In the genomic region with DNA sequence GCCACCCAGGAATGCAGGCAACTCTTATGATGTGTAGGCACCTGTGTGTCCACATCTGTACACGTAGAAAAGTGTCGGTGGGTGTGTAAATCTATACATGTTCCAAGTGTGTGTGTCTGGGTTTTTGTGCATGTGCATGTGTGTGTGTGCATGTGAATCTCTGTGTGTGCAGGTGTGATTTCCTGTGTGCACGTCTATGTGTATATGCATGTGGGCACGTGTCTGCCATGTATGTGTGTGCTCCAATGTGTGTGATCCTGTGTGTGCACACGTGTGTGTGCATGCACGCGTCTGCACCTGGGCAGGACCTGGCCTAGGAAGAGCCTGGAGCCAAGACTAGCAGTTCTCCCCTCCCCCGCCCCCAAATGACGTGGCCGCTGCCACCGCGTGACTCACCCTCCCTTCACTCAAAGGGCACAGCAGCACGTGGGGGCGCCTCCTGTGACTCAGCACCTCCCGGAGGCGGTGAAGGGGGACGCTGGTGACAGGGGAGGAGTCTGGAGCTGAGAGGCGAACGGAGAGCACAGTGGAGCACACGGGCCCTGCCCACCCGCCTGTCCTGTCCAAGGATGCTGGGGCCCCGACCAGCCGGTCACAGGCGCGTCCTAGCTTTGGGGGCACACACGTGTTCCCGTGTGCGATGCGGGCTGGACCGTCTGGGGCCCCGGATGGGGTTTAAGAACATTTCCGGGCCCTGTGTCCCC, we compare ENCODE assay signal across 2 cellular contexts.
A peak's percentile ranks its signal among the peaks of the same experiment; 100 is the strongest.
TF ChIP-seq lines count a peak whose summit lies in the region.

No MANE protein-coding gene starts in this region.

TF ChIP-seq in HEK293, 187 proteins besides CTCF, POLR2A, EP300 and RAD21 (continued from another document and continues in another):
- TF ChIP-seq ZBTB17 (tag by site-specific recombination; IDR thresholded peaks at IDR 0.05) (peak; percentile 74), KLF10 (tag by site-specific recombination; IDR thresholded peaks at IDR 0.05) (peak; percentile 95), ZNF558 (tag by site-specific recombination; IDR thresholded peaks at IDR 0.05) (peak; percentile 42; the same call in 1 of the 2 replicates), ZNF473 (tag by site-specific recombination; IDR thresholded peaks at IDR 0.05) (no peak), ZNF747 (tag by site-specific recombination; IDR thresholded peaks at IDR 0.05) (no peak), ZNF677 (tag by site-specific recombination; IDR thresholded peaks at IDR 0.05) (no peak), ZBTB21 (tag by site-specific recombination; IDR thresholded peaks at IDR 0.05) (peak; percentile 90), ZNF391 (tag by site-specific recombination; IDR thresholded peaks at IDR 0.05; ENCODE audit: borderline replicate concordance, low read depth) (peak; percentile 97; the same call in 1 of the 2 replicates), ZNF664 (tag by site-specific recombination; IDR thresholded peaks at IDR 0.05) (no peak), ZNF624 (tag by site-specific recombination; IDR thresholded peaks at IDR 0.05) (no peak), ZNF830 (tag by site-specific recombination; IDR thresholded peaks at IDR 0.05; ENCODE audit: low read depth) (no peak), ZNF501 (tag by site-specific recombination; IDR thresholded peaks at IDR 0.05) (peak; percentile 61; the same call in 1 of the 2 replicates), ZSCAN23 (tag by site-specific recombination; IDR thresholded peaks at IDR 0.05) (peak; percentile 77), YY2 (tag by site-specific recombination; IDR thresholded peaks at IDR 0.05) (no peak), ZBTB7A (tag by site-specific recombination; IDR thresholded peaks at IDR 0.05; ENCODE audit: low read depth) (peak; percentile 97), SETDB1 (IDR thresholded peaks at IDR 0.05; ENCODE audit: insufficient read length, low read length) (no peak), OSR2 (tag by site-specific recombination; IDR thresholded peaks at IDR 0.05) (peak; percentile 82), ZNF785 (tag by site-specific recombination; IDR thresholded peaks at IDR 0.05) (peak; percentile 82; the same call in 1 of the 2 replicates), SP3 (tag by site-specific recombination; IDR thresholded peaks at IDR 0.05) (peak; percentile 84), ZNF266 (tag by site-specific recombination; IDR thresholded peaks at IDR 0.05; ENCODE audit: low read depth) (no peak), HOXD13 (CRISPR knock-in tag; IDR thresholded peaks at IDR 0.05; ENCODE audit: borderline replicate concordance) (no peak), ZXDB (tag by site-specific recombination; IDR thresholded peaks at IDR 0.05) (peak; percentile 95), ZNF37A (tag by site-specific recombination; IDR thresholded peaks at IDR 0.05) (no peak), ZNF76 (tag by site-specific recombination; IDR thresholded peaks at IDR 0.05; ENCODE audit: borderline replicate concordance, low read depth) (peak; percentile 63; the same call in 1 of the 2 replicates), ZFP69B (tag by site-specific recombination; IDR thresholded peaks at IDR 0.05) (peak; percentile 90)
- TF ChIP-seq, protein P1, sequence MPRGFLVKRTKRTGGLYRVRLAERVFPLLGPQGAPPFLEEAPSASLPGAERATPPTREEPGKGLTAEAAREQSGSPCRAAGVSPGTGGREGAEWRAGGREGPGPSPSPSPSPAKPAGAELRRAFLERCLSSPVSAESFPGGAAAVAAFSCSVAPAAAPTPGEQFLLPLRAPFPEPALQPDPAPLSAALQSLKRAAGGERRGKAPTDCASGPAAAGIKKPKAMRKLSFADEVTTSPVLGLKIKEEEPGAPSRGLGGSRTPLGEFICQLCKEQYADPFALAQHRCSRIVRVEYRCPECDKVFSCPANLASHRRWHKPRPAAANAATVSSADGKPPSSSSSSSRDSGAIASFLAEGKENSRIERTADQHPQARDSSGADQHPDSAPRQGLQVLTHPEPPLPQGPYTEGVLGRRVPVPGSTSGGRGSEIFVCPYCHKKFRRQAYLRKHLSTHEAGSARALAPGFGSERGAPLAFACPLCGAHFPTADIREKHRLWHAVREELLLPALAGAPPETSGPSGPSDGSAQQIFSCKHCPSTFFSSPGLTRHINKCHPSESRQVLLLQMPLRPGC (tag by site-specific recombination; IDR thresholded peaks at IDR 0.05): peak; percentile 86
- TF ChIP-seq, protein P2, sequence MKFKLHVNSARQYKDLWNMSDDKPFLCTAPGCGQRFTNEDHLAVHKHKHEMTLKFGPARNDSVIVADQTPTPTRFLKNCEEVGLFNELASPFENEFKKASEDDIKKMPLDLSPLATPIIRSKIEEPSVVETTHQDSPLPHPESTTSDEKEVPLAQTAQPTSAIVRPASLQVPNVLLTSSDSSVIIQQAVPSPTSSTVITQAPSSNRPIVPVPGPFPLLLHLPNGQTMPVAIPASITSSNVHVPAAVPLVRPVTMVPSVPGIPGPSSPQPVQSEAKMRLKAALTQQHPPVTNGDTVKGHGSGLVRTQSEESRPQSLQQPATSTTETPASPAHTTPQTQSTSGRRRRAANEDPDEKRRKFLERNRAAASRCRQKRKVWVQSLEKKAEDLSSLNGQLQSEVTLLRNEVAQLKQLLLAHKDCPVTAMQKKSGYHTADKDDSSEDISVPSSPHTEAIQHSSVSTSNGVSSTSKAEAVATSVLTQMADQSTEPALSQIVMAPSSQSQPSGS (tag by site-specific recombination; IDR thresholded peaks at IDR 0.05; ENCODE audit: low read depth): peak; percentile 91
- TF ChIP-seq, protein P3, sequence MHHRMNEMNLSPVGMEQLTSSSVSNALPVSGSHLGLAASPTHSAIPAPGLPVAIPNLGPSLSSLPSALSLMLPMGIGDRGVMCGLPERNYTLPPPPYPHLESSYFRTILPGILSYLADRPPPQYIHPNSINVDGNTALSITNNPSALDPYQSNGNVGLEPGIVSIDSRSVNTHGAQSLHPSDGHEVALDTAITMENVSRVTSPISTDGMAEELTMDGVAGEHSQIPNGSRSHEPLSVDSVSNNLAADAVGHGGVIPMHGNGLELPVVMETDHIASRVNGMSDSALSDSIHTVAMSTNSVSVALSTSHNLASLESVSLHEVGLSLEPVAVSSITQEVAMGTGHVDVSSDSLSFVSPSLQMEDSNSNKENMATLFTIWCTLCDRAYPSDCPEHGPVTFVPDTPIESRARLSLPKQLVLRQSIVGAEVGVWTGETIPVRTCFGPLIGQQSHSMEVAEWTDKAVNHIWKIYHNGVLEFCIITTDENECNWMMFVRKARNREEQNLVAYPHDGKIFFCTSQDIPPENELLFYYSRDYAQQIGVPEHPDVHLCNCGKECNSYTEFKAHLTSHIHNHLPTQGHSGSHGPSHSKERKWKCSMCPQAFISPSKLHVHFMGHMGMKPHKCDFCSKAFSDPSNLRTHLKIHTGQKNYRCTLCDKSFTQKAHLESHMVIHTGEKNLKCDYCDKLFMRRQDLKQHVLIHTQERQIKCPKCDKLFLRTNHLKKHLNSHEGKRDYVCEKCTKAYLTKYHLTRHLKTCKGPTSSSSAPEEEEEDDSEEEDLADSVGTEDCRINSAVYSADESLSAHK (tag by site-specific recombination; IDR thresholded peaks at IDR 0.05): peak; percentile 79
- TF ChIP-seq, protein P4, sequence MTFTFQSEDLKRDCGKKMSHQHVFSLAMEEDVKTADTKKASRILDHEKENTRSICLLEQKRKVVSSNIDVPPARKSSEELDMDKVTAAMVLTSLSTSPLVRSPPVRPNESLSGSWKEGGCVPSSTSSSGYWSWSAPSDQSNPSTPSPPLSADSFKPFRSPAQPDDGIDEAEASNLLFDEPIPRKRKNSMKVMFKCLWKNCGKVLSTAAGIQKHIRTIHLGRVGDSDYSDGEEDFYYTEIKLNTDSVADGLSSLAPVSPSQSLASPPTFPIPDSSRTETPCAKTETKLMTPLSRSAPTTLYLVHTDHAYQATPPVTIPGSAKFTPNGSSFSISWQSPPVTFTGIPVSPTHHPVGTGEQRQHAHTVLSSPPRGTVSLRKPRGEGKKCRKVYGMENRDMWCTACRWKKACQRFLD (tag by site-specific recombination; IDR thresholded peaks at IDR 0.05): no peak

TF ChIP-seq in GM12878, 131 proteins besides CTCF, POLR2A, EP300 and RAD21 (continued from another document and continues in another):
- TF ChIP-seq, protein P5, sequence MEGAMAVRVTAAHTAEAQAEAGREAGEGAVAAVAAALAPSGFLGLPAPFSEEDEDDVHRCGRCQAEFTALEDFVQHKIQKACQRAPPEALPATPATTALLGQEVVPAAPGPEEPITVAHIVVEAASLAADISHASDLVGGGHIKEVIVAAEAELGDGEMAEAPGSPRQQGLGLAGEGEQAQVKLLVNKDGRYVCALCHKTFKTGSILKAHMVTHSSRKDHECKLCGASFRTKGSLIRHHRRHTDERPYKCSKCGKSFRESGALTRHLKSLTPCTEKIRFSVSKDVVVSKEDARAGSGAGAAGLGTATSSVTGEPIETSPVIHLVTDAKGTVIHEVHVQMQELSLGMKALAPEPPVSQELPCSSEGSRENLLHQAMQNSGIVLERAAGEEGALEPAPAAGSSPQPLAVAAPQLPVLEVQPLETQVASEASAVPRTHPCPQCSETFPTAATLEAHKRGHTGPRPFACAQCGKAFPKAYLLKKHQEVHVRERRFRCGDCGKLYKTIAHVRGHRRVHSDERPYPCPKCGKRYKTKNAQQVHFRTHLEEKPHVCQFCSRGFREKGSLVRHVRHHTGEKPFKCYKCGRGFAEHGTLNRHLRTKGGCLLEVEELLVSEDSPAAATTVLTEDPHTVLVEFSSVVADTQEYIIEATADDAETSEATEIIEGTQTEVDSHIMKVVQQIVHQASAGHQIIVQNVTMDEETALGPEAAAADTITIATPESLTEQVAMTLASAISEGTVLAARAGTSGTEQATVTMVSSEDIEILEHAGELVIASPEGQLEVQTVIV (IDR thresholded peaks at IDR 0.05; ENCODE audit: borderline replicate concordance, partially characterized antibody): no peak
- TF ChIP-seq RFX5 (IDR thresholded peaks at IDR 0.05; ENCODE audit: low read depth, low read length) (0 out of 2 replicates have a peak, but pooled peaks have one; percentile 24), FOXM1 (IDR thresholded peaks at IDR 0.05; ENCODE audit: low read depth, low read length) (no peak), RAD51 (IDR thresholded peaks at IDR 0.05) (peak; percentile 97), IKZF2 (IDR thresholded peaks at IDR 0.05) (peak; percentile 36 to 74; a peak in 3 of 4 replicates), BCL11A (IDR thresholded peaks at IDR 0.05; ENCODE audit: low read depth, low read length) (peak; percentile 33; the same call in 1 of the 2 replicates), ZBED1 (IDR thresholded peaks at IDR 0.05; ENCODE audit: borderline replicate concordance) (peak; percentile 13; the same call in 1 of the 2 replicates), ZNF622 (IDR thresholded peaks at IDR 0.05) (no peak), PAX8 (IDR thresholded peaks at IDR 0.05) (peak; percentile 96), RBBP5 (conservative IDR thresholded peaks at IDR 0.05) (no peak), BRCA1 (IDR thresholded peaks at IDR 0.05; ENCODE audit: low read depth, low read length) (no peak), CHD1 (IDR thresholded peaks at IDR 0.05; ENCODE audit: low read depth, low read length) (peak; percentile 80; the same call in 1 of the 2 replicates), DPF2 (IDR thresholded peaks at IDR 0.05) (0 out of 2 replicates have a peak, but pooled peaks have one; percentile 75)
- TF ChIP-seq, protein P6, sequence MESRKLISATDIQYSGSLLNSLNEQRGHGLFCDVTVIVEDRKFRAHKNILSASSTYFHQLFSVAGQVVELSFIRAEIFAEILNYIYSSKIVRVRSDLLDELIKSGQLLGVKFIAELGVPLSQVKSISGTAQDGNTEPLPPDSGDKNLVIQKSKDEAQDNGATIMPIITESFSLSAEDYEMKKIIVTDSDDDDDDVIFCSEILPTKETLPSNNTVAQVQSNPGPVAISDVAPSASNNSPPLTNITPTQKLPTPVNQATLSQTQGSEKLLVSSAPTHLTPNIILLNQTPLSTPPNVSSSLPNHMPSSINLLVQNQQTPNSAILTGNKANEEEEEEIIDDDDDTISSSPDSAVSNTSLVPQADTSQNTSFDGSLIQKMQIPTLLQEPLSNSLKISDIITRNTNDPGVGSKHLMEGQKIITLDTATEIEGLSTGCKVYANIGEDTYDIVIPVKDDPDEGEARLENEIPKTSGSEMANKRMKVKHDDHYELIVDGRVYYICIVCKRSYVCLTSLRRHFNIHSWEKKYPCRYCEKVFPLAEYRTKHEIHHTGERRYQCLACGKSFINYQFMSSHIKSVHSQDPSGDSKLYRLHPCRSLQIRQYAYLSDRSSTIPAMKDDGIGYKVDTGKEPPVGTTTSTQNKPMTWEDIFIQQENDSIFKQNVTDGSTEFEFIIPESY (IDR thresholded peaks at IDR 0.05): no peak
- TF ChIP-seq, protein P7, sequence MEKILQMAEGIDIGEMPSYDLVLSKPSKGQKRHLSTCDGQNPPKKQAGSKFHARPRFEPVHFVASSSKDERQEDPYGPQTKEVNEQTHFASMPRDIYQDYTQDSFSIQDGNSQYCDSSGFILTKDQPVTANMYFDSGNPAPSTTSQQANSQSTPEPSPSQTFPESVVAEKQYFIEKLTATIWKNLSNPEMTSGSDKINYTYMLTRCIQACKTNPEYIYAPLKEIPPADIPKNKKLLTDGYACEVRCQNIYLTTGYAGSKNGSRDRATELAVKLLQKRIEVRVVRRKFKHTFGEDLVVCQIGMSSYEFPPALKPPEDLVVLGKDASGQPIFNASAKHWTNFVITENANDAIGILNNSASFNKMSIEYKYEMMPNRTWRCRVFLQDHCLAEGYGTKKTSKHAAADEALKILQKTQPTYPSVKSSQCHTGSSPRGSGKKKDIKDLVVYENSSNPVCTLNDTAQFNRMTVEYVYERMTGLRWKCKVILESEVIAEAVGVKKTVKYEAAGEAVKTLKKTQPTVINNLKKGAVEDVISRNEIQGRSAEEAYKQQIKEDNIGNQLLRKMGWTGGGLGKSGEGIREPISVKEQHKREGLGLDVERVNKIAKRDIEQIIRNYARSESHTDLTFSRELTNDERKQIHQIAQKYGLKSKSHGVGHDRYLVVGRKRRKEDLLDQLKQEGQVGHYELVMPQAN (conservative IDR thresholded peaks at IDR 0.05): peak; percentile 73
- TF ChIP-seq, protein P8, sequence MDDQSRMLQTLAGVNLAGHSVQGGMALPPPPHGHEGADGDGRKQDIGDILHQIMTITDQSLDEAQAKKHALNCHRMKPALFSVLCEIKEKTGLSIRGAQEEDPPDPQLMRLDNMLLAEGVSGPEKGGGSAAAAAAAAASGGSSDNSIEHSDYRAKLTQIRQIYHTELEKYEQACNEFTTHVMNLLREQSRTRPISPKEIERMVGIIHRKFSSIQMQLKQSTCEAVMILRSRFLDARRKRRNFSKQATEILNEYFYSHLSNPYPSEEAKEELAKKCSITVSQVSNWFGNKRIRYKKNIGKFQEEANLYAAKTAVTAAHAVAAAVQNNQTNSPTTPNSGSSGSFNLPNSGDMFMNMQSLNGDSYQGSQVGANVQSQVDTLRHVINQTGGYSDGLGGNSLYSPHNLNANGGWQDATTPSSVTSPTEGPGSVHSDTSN (IDR thresholded peaks at IDR 0.05; ENCODE audit: insufficient replicate concordance, low read depth, low read length): peak; percentile 91
- TF ChIP-seq, protein P9, sequence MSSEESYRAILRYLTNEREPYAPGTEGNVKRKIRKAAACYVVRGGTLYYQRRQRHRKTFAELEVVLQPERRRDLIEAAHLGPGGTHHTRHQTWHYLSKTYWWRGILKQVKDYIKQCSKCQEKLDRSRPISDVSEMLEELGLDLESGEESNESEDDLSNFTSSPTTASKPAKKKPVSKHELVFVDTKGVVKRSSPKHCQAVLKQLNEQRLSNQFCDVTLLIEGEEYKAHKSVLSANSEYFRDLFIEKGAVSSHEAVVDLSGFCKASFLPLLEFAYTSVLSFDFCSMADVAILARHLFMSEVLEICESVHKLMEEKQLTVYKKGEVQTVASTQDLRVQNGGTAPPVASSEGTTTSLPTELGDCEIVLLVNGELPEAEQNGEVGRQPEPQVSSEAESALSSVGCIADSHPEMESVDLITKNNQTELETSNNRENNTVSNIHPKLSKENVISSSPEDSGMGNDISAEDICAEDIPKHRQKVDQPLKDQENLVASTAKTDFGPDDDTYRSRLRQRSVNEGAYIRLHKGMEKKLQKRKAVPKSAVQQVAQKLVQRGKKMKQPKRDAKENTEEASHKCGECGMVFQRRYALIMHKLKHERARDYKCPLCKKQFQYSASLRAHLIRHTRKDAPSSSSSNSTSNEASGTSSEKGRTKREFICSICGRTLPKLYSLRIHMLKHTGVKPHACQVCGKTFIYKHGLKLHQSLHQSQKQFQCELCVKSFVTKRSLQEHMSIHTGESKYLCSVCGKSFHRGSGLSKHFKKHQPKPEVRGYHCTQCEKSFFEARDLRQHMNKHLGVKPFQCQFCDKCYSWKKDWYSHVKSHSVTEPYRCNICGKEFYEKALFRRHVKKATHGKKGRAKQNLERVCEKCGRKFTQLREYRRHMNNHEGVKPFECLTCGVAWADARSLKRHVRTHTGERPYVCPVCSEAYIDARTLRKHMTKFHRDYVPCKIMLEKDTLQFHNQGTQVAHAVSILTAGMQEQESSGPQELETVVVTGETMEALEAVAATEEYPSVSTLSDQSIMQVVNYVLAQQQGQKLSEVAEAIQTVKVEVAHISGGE (CRISPR knock-in tag; IDR thresholded peaks at IDR 0.05): no peak
